31 cellular contexts compared by ENCODE assay signal in genomic region chr3:20510396-20510795, GRCh38.
"Had no signal": no experiment of that assay in that cellular context is flagged by ENCODE, and none has a peak within 500 bp of the region (broad histone marks: within the 10 kb centered on the region; RNA-seq: fewer than 3 reads in every experiment).

No MANE protein-coding gene starts in this region.

- H3K79me2 ChIP-seq: parathyroid adenoma had no signal

- H3K27me3 Mint-ChIP-seq: naive B cell; progenitor cell of endocrine pancreas; stimulated activated naive CD8-positive, alpha-beta T cell treated with anti-CD3 and anti-CD28 coated beads, Interleukin-15, Interleukin-2, amounts not matched to agents 100 ng/mL and 50 ng/mL, for 24 hours had no signal

- H3K9me3 ChIP-seq: ovary, psoas muscle, thoracic aorta, thyroid gland, tibial nerve, upper lobe of left lung, vagina had no signal

- H3K4me2 ChIP-seq: neural progenitor cell, smooth muscle cell had no signal

- H3K36me3 ChIP-seq: ovary, spleen, stomach, thoracic aorta, thyroid gland, tibial nerve, upper lobe of left lung, vagina had no signal

- H2AFZ ChIP-seq: neural progenitor cell, parathyroid adenoma had no signal

- H3K4me3 ChIP-seq: neural progenitor cell, ovary, psoas muscle, skin epidermis, smooth muscle cell, spleen, stomach, thoracic aorta, thyroid gland, tibial nerve, upper lobe of left lung, vagina had no signal

- H3K4me1 Mint-ChIP-seq: naive B cell; natural killer cell; nephron; neural progenitor cell; stimulated activated naive B cell treated with anti-CD40 and anti-IgM and Interleukin-4, amounts not matched to agents 10 μg/mL and 1 μg/mL and 100 μg/mL, for 72 hours had no signal

- DNase-seq: naive B cell; natural killer cell; occipital lobe; ovary; posterior cingulate gyrus; psoas muscle; right cardiac atrium; spleen; stimulated activated CD4-positive, alpha-beta T cell treated with anti-CD3 and anti-CD28 coated beads, Interleukin-12 subunit alpha, Interleukin-12 subunit beta, amount 100 ng/mL, for 4 hours; stimulated activated CD4-positive, alpha-beta T cell treated with anti-CD3 and anti-CD28 coated beads, Interleukin-1b, Interleukin-23, amount 100 ng/mL, for 48 hours; stimulated activated CD4-positive, alpha-beta T cell treated with anti-CD3 and anti-CD28 coated beads, Interleukin-4, amount 100 ng/mL, for 1 hour; stimulated activated CD4-positive, alpha-beta T cell treated with anti-CD3 and anti-CD28 coated beads, Interleukin-4, amount 100 ng/mL, for 4 hours; stimulated activated CD8-positive, alpha-beta memory T cell treated with anti-CD3 and anti-CD28 coated beads, Interleukin-4, amount 100 ng/mL, for 48 hours; stimulated activated naive B cell treated with anti-CD40 and anti-IgM and Interleukin-4, amounts not matched to agents 10 μg/mL and 1 μg/mL and 100 μg/mL, for 72 hours; stimulated activated naive CD4-positive, alpha-beta T cell treated with Interleukin-2 at 50 U/mL for 16 hours; stomach; thyroid gland; trophoblast cell; upper lobe of left lung had no signal

- H3K4me3 Mint-ChIP-seq: natural killer cell; nephron; neural progenitor cell; stimulated activated naive B cell treated with anti-CD40 and anti-IgM and Interleukin-4, amounts not matched to agents 10 μg/mL and 1 μg/mL and 100 μg/mL, for 72 hours; stimulated activated naive CD8-positive, alpha-beta T cell treated with anti-CD3 and anti-CD28 coated beads, Interleukin-15, Interleukin-2, amounts not matched to agents 100 ng/mL and 50 ng/mL, for 24 hours had no signal

- H3K36me3 Mint-ChIP-seq: naive B cell, neural progenitor cell had no signal

- H3K4me1 ChIP-seq: neural progenitor cell, parathyroid adenoma, psoas muscle, spleen, stomach, thyroid gland, tibial nerve, upper lobe of left lung, vagina had no signal

- H3K27ac Mint-ChIP-seq: natural killer cell; nephron; neural progenitor cell; stimulated activated naive B cell treated with anti-CD40 and anti-IgM and Interleukin-4, amounts not matched to agents 10 μg/mL and 1 μg/mL and 100 μg/mL, for 72 hours; stimulated activated naive CD8-positive, alpha-beta T cell treated with anti-CD3 and anti-CD28 coated beads, Interleukin-15, Interleukin-2, amounts not matched to agents 100 ng/mL and 50 ng/mL, for 24 hours had no signal

- FAIRE-seq: urothelium cell line had no signal

- H3K27ac ChIP-seq: neural progenitor cell, ovary, parathyroid adenoma, psoas muscle, skin epidermis, spleen, stomach, thoracic aorta, thyroid gland, tibial nerve, upper lobe of left lung, vagina had no signal

- H3K27me3 ChIP-seq: neural progenitor cell, ovary, spleen, stomach, thyroid gland, tibial nerve, upper lobe of left lung, vagina had no signal

- H3K9ac ChIP-seq: neural progenitor cell, parathyroid adenoma had no signal

- ATAC-seq: natural killer cell; psoas muscle; right cardiac atrium; sciatic nerve; stimulated activated naive B cell treated with anti-CD40 and anti-IgM and Interleukin-4, amounts not matched to agents 10 μg/mL and 1 μg/mL and 100 μg/mL, for 72 hours had no signal
